1 cellular context compared by ENCODE assay signal in genomic region chr5:150144876-150145275, GRCh38.
TF ChIP-seq lines count a peak whose summit lies in the region.

No MANE protein-coding gene starts in this region.

TF ChIP-seq in SK-N-SH treated with all-trans-retinoic acid at 6 μM for 48 hours, 23 proteins besides CTCF, POLR2A, EP300 and RAD21 (continued from another document):
- no peak for TF ChIP-seq CREB5 (CRISPR knock-in tag; IDR thresholded peaks at IDR 0.05; ENCODE audit: low read depth)
